18 cellular contexts compared by ENCODE assay signal in genomic region chr5:98638701-98639100, GRCh38.
DNase-seq lines count a peak whose midpoint lies in the region; ATAC-seq, FAIRE-seq and TF ChIP-seq lines count a peak whose summit lies in the region.
"Had no signal": no experiment of that assay in that cellular context is flagged by ENCODE, and none has a peak within 500 bp of the region (broad histone marks: within the 10 kb centered on the region; RNA-seq: fewer than 3 reads in every experiment).

No MANE protein-coding gene starts in this region.

- no peak for ATAC-seq in activated CD8-positive, alpha-beta T cell treated with anti-CD3 and anti-CD28 coated beads, Interleukin-2, amount 10 ng/mL, durations not matched to agents 7 days and 5 days
- ATAC-seq in GM18861 (IDR thresholded peaks at IDR 0.05; ENCODE audit: unreplicated experiment): no peak
- no peak for ATAC-seq in GM21423 (IDR thresholded peaks at IDR 0.05; ENCODE audit: unreplicated experiment)
- ATAC-seq: activated CD8-positive, alpha-beta T cell treated with anti-CD3 and anti-CD28 coated beads for 36 hours had no signal

- DNase-seq in ELR (ENCODE audit: low read depth): peak; percentile 16
- DNase-seq in RCC 7860 (ENCODE audit: low spot score): peak; percentile 77
- DNase-seq in fibroblast of pulmonary artery (ENCODE audit: low read depth): peak; percentile 53
- DNase-seq in renal cortical epithelial cell (ENCODE audit: low read depth): peak; percentile 89
- DNase-seq in activated CD8-positive, alpha-beta T cell treated with anti-CD3 and anti-CD28 coated beads, Interleukin-2, amount 10 ng/mL, durations not matched to agents 7 days and 5 days: no peak
- no peak for DNase-seq in NCI-H187 (lab: John Stamatoyannopoulos, UW)
- DNase-seq: activated CD8-positive, alpha-beta T cell treated with anti-CD3 and anti-CD28 coated beads for 36 hours; activated gamma-delta T cell; CD8-positive, alpha-beta memory T cell; GDM1; islet precursor cell; MV-4-11; stimulated activated CD4-positive, alpha-beta T cell treated with anti-CD3 and anti-CD28 coated beads, Interleukin-1b, Interleukin-23, amount 100 ng/mL, for 48 hours; trophoblast cell had no signal

- TF ChIP-seq CTCF in fibroblast of pulmonary artery (IDR thresholded peaks at IDR 0.05; ENCODE audit: low read length, missing control alignments): no peak

- H3K36me3 Mint-ChIP-seq in activated CD8-positive, alpha-beta T cell treated with anti-CD3 and anti-CD28 coated beads, Interleukin-2, amount 10 ng/mL, durations not matched to agents 7 days and 5 days (ENCODE audit: low read depth): no peaks in the 10 kb centered on the region
- H3K36me3 Mint-ChIP-seq: CD8-positive, alpha-beta memory T cell had no signal

- no peaks in the 10 kb centered on the region for H3K4me1 Mint-ChIP-seq in activated CD8-positive, alpha-beta T cell treated with anti-CD3 and anti-CD28 coated beads, Interleukin-2, amount 10 ng/mL, durations not matched to agents 7 days and 5 days (ENCODE audit: low read depth)
- H3K4me1 Mint-ChIP-seq: CD8-positive, alpha-beta memory T cell had no signal

- FAIRE-seq in RCC 7860 (lab: Jason Lieb, UNC): peak; percentile 83
- FAIRE-seq: bronchial epithelial cell had no signal

- CTCF ChIA-PET in activated CD8-positive, alpha-beta T cell treated with anti-CD3 and anti-CD28 coated beads, Interleukin-2, amount 10 ng/mL, durations not matched to agents 7 days and 5 days (lab: Charles Lee): no interaction called here

- no peak overlapping the region for H3K4me3 Mint-ChIP-seq in activated CD8-positive, alpha-beta T cell treated with anti-CD3 and anti-CD28 coated beads, Interleukin-2, amount 10 ng/mL, durations not matched to agents 7 days and 5 days
- H3K4me3 Mint-ChIP-seq: activated CD8-positive, alpha-beta T cell treated with anti-CD3 and anti-CD28 coated beads for 36 hours; CD8-positive, alpha-beta memory T cell had no signal

- H3K27me3 Mint-ChIP-seq in activated CD8-positive, alpha-beta T cell treated with anti-CD3 and anti-CD28 coated beads, Interleukin-2, amount 10 ng/mL, durations not matched to agents 7 days and 5 days (ENCODE audit: low read depth): no peaks in the 10 kb centered on the region
- H3K27me3 Mint-ChIP-seq: CD8-positive, alpha-beta memory T cell had no signal

- no peak overlapping the region for H3K4me3 ChIP-seq in fibroblast of pulmonary artery (replicated peaks; ENCODE audit: low read depth, low read length)
- H3K4me3 ChIP-seq: SJCRH30 had no signal

- no peaks in the 10 kb centered on the region for H3K9me3 Mint-ChIP-seq in activated CD8-positive, alpha-beta T cell treated with anti-CD3 and anti-CD28 coated beads, Interleukin-2, amount 10 ng/mL, durations not matched to agents 7 days and 5 days (ENCODE audit: insufficient read depth)
- H3K9me3 Mint-ChIP-seq: activated CD8-positive, alpha-beta T cell treated with anti-CD3 and anti-CD28 coated beads for 36 hours; CD8-positive, alpha-beta memory T cell had no signal

- no peak overlapping the region for H3K27ac Mint-ChIP-seq in activated CD8-positive, alpha-beta T cell treated with anti-CD3 and anti-CD28 coated beads, Interleukin-2, amount 10 ng/mL, durations not matched to agents 7 days and 5 days
- H3K27ac Mint-ChIP-seq: activated CD8-positive, alpha-beta T cell treated with anti-CD3 and anti-CD28 coated beads for 36 hours; CD8-positive, alpha-beta memory T cell had no signal

- POLR2A ChIA-PET in activated CD8-positive, alpha-beta T cell treated with anti-CD3 and anti-CD28 coated beads, Interleukin-2, amount 10 ng/mL, durations not matched to agents 7 days and 5 days (lab: Charles Lee): no interaction called here

Comparison
In these comparisons a context has a peak if more than half of its experiments do, and no peak if none do; other contexts are left out.
1. DNase-seq: peak in ELR (single experiment), RCC 7860 (single experiment), fibroblast of pulmonary artery (single experiment) and renal cortical epithelial cell (single experiment); none in activated CD8-positive, alpha-beta T cell treated with anti-CD3 and anti-CD28 coated beads, Interleukin-2, amount 10 ng/mL, durations not matched to agents 7 days and 5 days (single experiment) and NCI-H187 (0 of 2).